Comparison of ENCODE assay signal across 35 cellular contexts in genomic region chr9:2351324-2351723, GRCh38.
"Had no signal": no experiment of that assay in that cellular context is flagged by ENCODE, and none has a peak within 500 bp of the region (broad histone marks: within the 10 kb centered on the region; RNA-seq: fewer than 3 reads in every experiment).

No MANE protein-coding gene starts in this region.

- H3K4me3 ChIP-seq: MG63 had no signal

- DNase-seq: Karpas-422, Kasumi-1, MG63, MM.1S, MV-4-11, NCI-H1048, NCI-H1092, NCI-H1092 treated with DMSO at 0.1 percent for 48 hours, NCI-H1105, NCI-H1105 treated with DMSO at 0.1 percent for 48 hours, NCI-H1417, NCI-H1417 treated with DMSO at 0.1 percent for 48 hours, NCI-H1436, NCI-H1436 treated with DMSO at 0.1 percent for 48 hours, NCI-H146, NCI-H1694, NCI-H1694 treated with DMSO at 0.1 percent for 48 hours, NCI-H187, NCI-H187 treated with DMSO at 0.1 percent for 48 hours, NCI-H1930, NCI-H2029, NCI-H2029 treated with DMSO at 0.1 percent for 48 hours, NCI-H2081, NCI-H2081 treated with DMSO at 0.1 percent for 48 hours, NCI-H2107, NCI-H2171, NCI-H2171 treated with DMSO at 0.1 percent for 48 hours, NCI-H2227 treated with DMSO at 0.1 percent for 48 hours, NCI-H226, NCI-H345, NCI-H446, NCI-H446 treated with DMSO at 0.1 percent for 48 hours, NCI-H510A, NCI-H510A treated with DMSO at 0.1 percent for 48 hours, NCI-H524 had no signal

- H3K9me3 ChIP-seq: MG63 had no signal

- H3K36me3 ChIP-seq: MG63 had no signal

- H3K27me3 ChIP-seq: MG63 had no signal
